In genomic region chr12:22480814-22481213, GRCh38 we compare ENCODE assay signal across 7 cellular contexts.
DNase-seq lines count a peak whose midpoint lies in the region; ATAC-seq, FAIRE-seq and TF ChIP-seq lines count a peak whose summit lies in the region.
"Not testable (repeated sequence)": the region's sequence is repeated elsewhere in the genome, so short reads cannot be mapped to it uniquely, and the experiment has no call there.

No MANE protein-coding gene starts in this region.

- H3K27ac Mint-ChIP-seq in T-helper 17 cell: peak overlapping the region; percentile 19
- H3K27ac Mint-ChIP-seq in nephron progenitor cell: not testable (repeated sequence)

- not testable (repeated sequence) for H3K9me3 Mint-ChIP-seq in nephron progenitor cell

- ATAC-seq in A549, T-helper 17 cell: not testable (repeated sequence)
- ATAC-seq in GM19463 (IDR thresholded peaks at IDR 0.05; ENCODE audit: unreplicated experiment): peak; percentile 31

- H3K4me2 ChIP-seq in A549: not testable (repeated sequence)

- intact Hi-C loops in thyroid gland (cut with DNase I): not testable (repeated sequence)

- H3K36me3 Mint-ChIP-seq in T-helper 17 cell (ENCODE audit: low read depth): peaks cover 11% of the 10 kb centered on the region
- peaks cover 37% of the 10 kb centered on the region for H3K36me3 Mint-ChIP-seq in nephron progenitor cell (ENCODE audit: low read depth)

- H3K27me3 ChIP-seq in thyroid gland: not testable (repeated sequence)

- POLR2A ChIA-PET in A549 (lab: Yijun Ruan, JAX): not testable (repeated sequence)

- peaks cover 11 to 14% of the 10 kb centered on the region in 2 donors for H3K36me3 ChIP-seq in thyroid gland

- FAIRE-seq in A549 (lab: Jason Lieb, UNC); RCC 7860 (lab: Jason Lieb, UNC): not testable (repeated sequence)

- not testable (repeated sequence) for H3K9me3 ChIP-seq in A549; T-helper 17 cell (ENCODE audit: control insufficient read depth, low read length, poor library complexity, severe bottlenecking); thyroid gland

- not testable (repeated sequence) for DNase-seq in A549 (ENCODE audit: low read depth in 1 of 2, low spot score in 1 of 2); T-helper 17 cell
- DNase-seq in RCC 7860 (ENCODE audit: low spot score): peak; percentile 6
- DNase-seq in iris pigment epithelial cell (ENCODE audit: low read depth): peak; percentile 10
- peak; percentile 18 for DNase-seq in nephron progenitor cell
- DNase-seq in thyroid gland: peak; percentile 69 to 70

- not testable (repeated sequence) for H3K4me3 Mint-ChIP-seq in T-helper 17 cell, nephron progenitor cell

- TF ChIP-seq CTCF in A549 (IDR thresholded peaks at IDR 0.05); nephron progenitor cell (IDR thresholded peaks at IDR 0.05); thyroid gland (IDR thresholded peaks at IDR 0.05): not testable (repeated sequence)

- not testable (repeated sequence) for TF ChIP-seq RAD21 in A549 (conservative IDR thresholded peaks at IDR 0.05 in 1 of 2, IDR thresholded peaks at IDR 0.05 in 1 of 2)

- TF ChIP-seq EP300 in A549 (IDR thresholded peaks at IDR 0.05): not testable (repeated sequence)

- CTCF ChIA-PET in A549 (lab: Yijun Ruan, JAX): interaction anchor here (0.6 kb wide), 1 partner anchor 33 kb away, joined by 3 read pairs; no protein-coding TSS in a partner anchor

- H3K27ac ChIP-seq in A549, thyroid gland: not testable (repeated sequence)

- WGBS in A549 (ENCODE audit: missing lambda C conversion rate): 82% methylated on average over 7 of the region's 7 CpGs
- WGBS in thyroid gland, 2 donors: 65 to 67% methylated on average over 7 of the region's 7 CpGs

- not testable (repeated sequence) for H3K4me3 ChIP-seq in A549; thyroid gland (replicated peaks in 1 of 3)

- H3K4me1 Mint-ChIP-seq in T-helper 17 cell (peaks cover 15% of the 10 kb centered on the region), nephron progenitor cell (peaks cover 11% of the 10 kb centered on the region)

- H3K4me1 ChIP-seq in A549, thyroid gland: not testable (repeated sequence)

- not testable (repeated sequence) for H3K27me3 Mint-ChIP-seq in T-helper 17 cell; nephron progenitor cell (ENCODE audit: low read depth, poor library complexity)

- TF ChIP-seq POLR2A in A549 (IDR thresholded peaks at IDR 0.05; ENCODE audit: low read length); thyroid gland (IDR thresholded peaks at IDR 0.05): not testable (repeated sequence)

TF ChIP-seq in A549, 52 proteins besides CTCF, POLR2A, EP300 and RAD21:
- not testable (repeated sequence) for TF ChIP-seq FOSL2 (IDR thresholded peaks at IDR 0.05)
- TF ChIP-seq FOSL2 (CRISPR knock-in tag; IDR thresholded peaks at IDR 0.05): peak; percentile 11; the same call in 1 of the 2 replicates
TF ChIP-seq in A549: peak in this region for 1; not testable (repeated sequence) for 51.
